1 cellular context compared by ENCODE assay signal in the genomic region with DNA sequence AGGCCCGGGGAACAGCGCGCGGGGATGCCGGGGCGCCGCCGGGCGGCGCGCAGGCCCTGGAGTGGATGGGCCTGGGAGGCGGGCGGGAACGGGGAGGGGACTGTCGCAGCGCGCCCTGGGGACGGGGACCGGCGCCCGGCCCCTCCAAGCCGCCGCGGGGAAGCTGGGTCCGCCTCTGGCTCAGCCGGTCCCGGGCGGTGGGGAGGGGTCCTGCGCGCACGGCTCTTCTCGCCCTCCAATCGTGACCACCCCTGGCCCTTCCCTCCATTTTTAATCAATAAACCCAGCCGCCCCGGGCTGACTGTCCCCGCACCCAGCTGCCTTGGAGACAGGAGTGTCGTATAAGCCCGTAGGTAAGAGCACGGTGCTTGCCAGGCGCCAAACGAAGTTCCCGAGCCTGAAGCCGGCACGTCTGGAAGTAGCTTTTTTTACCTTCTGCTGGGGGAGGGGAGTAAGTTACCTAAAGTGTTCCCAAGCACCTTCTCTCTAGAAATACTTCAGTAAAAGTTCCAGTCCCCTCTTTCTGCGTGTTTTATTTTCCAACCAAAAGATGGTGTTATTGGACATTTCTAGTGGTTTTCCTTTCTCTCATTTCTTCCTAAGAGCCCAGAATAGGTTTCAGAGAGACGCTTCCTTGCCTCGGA.
TF ChIP-seq lines count a peak whose summit lies in the region.

No MANE protein-coding gene starts in this region.

TF ChIP-seq in HepG2, 621 proteins besides CTCF, POLR2A, EP300 and RAD21 (continues in another document):
- no peak for TF ChIP-seq NFAT5 (CRISPR knock-in tag; IDR thresholded peaks at IDR 0.05)
- no peak for TF ChIP-seq HMG20B (CRISPR knock-in tag; conservative IDR thresholded peaks at IDR 0.05)
- TF ChIP-seq GTF2F1 (IDR thresholded peaks at IDR 0.05; ENCODE audit: low read length) = no peak
- TF ChIP-seq, protein P1, sequence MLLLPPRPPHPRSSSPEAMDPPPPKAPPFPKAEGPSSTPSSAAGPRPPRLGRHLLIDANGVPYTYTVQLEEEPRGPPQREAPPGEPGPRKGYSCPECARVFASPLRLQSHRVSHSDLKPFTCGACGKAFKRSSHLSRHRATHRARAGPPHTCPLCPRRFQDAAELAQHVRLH (CRISPR knock-in tag; IDR thresholded peaks at IDR 0.05; ENCODE audit: borderline replicate concordance, low read depth) = 0 out of 2 replicates have a peak, but pooled peaks have one; percentile 10
- TF ChIP-seq, protein P2, sequence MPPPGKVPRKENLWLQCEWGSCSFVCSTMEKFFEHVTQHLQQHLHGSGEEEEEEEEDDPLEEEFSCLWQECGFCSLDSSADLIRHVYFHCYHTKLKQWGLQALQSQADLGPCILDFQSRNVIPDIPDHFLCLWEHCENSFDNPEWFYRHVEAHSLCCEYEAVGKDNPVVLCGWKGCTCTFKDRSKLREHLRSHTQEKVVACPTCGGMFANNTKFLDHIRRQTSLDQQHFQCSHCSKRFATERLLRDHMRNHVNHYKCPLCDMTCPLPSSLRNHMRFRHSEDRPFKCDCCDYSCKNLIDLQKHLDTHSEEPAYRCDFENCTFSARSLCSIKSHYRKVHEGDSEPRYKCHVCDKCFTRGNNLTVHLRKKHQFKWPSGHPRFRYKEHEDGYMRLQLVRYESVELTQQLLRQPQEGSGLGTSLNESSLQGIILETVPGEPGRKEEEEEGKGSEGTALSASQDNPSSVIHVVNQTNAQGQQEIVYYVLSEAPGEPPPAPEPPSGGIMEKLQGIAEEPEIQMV (CRISPR knock-in tag; IDR thresholded peaks at IDR 0.05; ENCODE audit: low read depth) = no peak; the same call in 1 of the 2 replicates
- no peak for TF ChIP-seq ZFP36 (IDR thresholded peaks at IDR 0.05; ENCODE audit: borderline replicate concordance, low read depth, low read length, partially characterized antibody)
- TF ChIP-seq FOXC1 (CRISPR knock-in tag; IDR thresholded peaks at IDR 0.05; ENCODE audit: borderline replicate concordance) = no peak; the same call in 1 of the 2 replicates
- TF ChIP-seq TP53 (CRISPR knock-in tag; conservative IDR thresholded peaks at IDR 0.05) = no peak
- no peak for TF ChIP-seq SRY (CRISPR knock-in tag; IDR thresholded peaks at IDR 0.05)
- TF ChIP-seq, protein P3, sequence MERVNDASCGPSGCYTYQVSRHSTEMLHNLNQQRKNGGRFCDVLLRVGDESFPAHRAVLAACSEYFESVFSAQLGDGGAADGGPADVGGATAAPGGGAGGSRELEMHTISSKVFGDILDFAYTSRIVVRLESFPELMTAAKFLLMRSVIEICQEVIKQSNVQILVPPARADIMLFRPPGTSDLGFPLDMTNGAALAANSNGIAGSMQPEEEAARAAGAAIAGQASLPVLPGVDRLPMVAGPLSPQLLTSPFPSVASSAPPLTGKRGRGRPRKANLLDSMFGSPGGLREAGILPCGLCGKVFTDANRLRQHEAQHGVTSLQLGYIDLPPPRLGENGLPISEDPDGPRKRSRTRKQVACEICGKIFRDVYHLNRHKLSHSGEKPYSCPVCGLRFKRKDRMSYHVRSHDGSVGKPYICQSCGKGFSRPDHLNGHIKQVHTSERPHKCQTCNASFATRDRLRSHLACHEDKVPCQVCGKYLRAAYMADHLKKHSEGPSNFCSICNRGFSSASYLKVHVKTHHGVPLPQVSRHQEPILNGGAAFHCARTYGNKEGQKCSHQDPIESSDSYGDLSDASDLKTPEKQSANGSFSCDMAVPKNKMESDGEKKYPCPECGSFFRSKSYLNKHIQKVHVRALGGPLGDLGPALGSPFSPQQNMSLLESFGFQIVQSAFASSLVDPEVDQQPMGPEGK (CRISPR knock-in tag; IDR thresholded peaks at IDR 0.05) = peak; percentile 15; the same call in 1 of the 2 replicates
- no peak for TF ChIP-seq DR1 (CRISPR knock-in tag; IDR thresholded peaks at IDR 0.05)
- TF ChIP-seq ATF5 (CRISPR knock-in tag; IDR thresholded peaks at IDR 0.05; ENCODE audit: low read depth) = no peak
- TF ChIP-seq, protein P4, sequence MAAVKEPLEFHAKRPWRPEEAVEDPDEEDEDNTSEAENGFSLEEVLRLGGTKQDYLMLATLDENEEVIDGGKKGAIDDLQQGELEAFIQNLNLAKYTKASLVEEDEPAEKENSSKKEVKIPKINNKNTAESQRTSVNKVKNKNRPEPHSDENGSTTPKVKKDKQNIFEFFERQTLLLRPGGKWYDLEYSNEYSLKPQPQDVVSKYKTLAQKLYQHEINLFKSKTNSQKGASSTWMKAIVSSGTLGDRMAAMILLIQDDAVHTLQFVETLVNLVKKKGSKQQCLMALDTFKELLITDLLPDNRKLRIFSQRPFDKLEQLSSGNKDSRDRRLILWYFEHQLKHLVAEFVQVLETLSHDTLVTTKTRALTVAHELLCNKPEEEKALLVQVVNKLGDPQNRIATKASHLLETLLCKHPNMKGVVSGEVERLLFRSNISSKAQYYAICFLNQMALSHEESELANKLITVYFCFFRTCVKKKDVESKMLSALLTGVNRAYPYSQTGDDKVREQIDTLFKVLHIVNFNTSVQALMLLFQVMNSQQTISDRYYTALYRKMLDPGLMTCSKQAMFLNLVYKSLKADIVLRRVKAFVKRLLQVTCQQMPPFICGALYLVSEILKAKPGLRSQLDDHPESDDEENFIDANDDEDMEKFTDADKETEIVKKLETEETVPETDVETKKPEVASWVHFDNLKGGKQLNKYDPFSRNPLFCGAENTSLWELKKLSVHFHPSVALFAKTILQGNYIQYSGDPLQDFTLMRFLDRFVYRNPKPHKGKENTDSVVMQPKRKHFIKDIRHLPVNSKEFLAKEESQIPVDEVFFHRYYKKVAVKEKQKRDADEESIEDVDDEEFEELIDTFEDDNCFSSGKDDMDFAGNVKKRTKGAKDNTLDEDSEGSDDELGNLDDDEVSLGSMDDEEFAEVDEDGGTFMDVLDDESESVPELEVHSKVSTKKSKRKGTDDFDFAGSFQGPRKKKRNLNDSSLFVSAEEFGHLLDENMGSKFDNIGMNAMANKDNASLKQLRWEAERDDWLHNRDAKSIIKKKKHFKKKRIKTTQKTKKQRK (IDR thresholded peaks at IDR 0.05; ENCODE audit: low read length) = no peak
- peak; percentile 84; the same call in 1 of the 2 replicates for TF ChIP-seq ZNF839 (CRISPR knock-in tag; IDR thresholded peaks at IDR 0.05; ENCODE audit: borderline replicate concordance)
- TF ChIP-seq CENPT (CRISPR knock-in tag; IDR thresholded peaks at IDR 0.05; ENCODE audit: low read depth) = no peak
- no peak for TF ChIP-seq ZSCAN25 (CRISPR knock-in tag; IDR thresholded peaks at IDR 0.05)
- peak; percentile 82; the same call in 1 of the 2 replicates for TF ChIP-seq ZNF333 (CRISPR knock-in tag; IDR thresholded peaks at IDR 0.05; ENCODE audit: borderline replicate concordance)
- TF ChIP-seq MTF1 (CRISPR knock-in tag; IDR thresholded peaks at IDR 0.05) = peak; percentile 9; the same call in 1 of the 2 replicates
- peak; percentile 73; the same call in 1 of the 2 replicates for TF ChIP-seq ZC3H4 (CRISPR knock-in tag; IDR thresholded peaks at IDR 0.05; ENCODE audit: borderline replicate concordance)
- TF ChIP-seq ZBTB7A (CRISPR knock-in tag; IDR thresholded peaks at IDR 0.05) = peak; percentile 31; the same call in 1 of the 2 replicates
- peak; percentile 9 for TF ChIP-seq SKI (IDR thresholded peaks at IDR 0.05; ENCODE audit: partially characterized antibody)
- 0 out of 2 replicates have a peak, but pooled peaks have one; percentile 22 for TF ChIP-seq RNF2 (conservative IDR thresholded peaks at IDR 0.05; ENCODE audit: low read depth)
- no peak for TF ChIP-seq DMAP1 (CRISPR knock-in tag; IDR thresholded peaks at IDR 0.05)
- TF ChIP-seq REL (CRISPR knock-in tag; conservative IDR thresholded peaks at IDR 0.05) = no peak
- no peak for TF ChIP-seq PRMT3 (CRISPR knock-in tag; IDR thresholded peaks at IDR 0.05; ENCODE audit: borderline replicate concordance, low read depth)
- TF ChIP-seq ZNF687 (CRISPR knock-in tag; IDR thresholded peaks at IDR 0.05) = peak; percentile 68
- TF ChIP-seq HNRNPK (IDR thresholded peaks at IDR 0.05; ENCODE audit: low read depth, low read length, poor library complexity, severe bottlenecking) = peak; percentile 45
- TF ChIP-seq SRF (IDR thresholded peaks at IDR 0.05; ENCODE audit: low read depth, low read length) = no peak
- 0 out of 2 replicates have a peak, but pooled peaks have one; percentile 40 for TF ChIP-seq CAMTA2 (CRISPR knock-in tag; IDR thresholded peaks at IDR 0.05; ENCODE audit: borderline replicate concordance)
- TF ChIP-seq NR3C1 (CRISPR knock-in tag; IDR thresholded peaks at IDR 0.05) = no peak
- 0 out of 2 replicates have a peak, but pooled peaks have one; percentile 31 for TF ChIP-seq ZXDC (CRISPR knock-in tag; IDR thresholded peaks at IDR 0.05)
- TF ChIP-seq TMF1 (CRISPR knock-in tag; IDR thresholded peaks at IDR 0.05; ENCODE audit: low read depth) = 0 out of 2 replicates have a peak, but pooled peaks have one; percentile 8
- no peak for TF ChIP-seq BORCS8-MEF2B (CRISPR knock-in tag; IDR thresholded peaks at IDR 0.05)
- no peak for TF ChIP-seq ZNF572 (CRISPR knock-in tag; IDR thresholded peaks at IDR 0.05)
